In genomic region chr7:142443614-142444013, GRCh38 we compare ENCODE assay signal across 19 cellular contexts.
A peak's percentile ranks its signal among the peaks of the same experiment; 100 is the strongest.
DNase-seq lines count a peak whose midpoint lies in the region; ATAC-seq, FAIRE-seq and TF ChIP-seq lines count a peak whose summit lies in the region.
"Had no signal": no experiment of that assay in that cellular context is flagged by ENCODE, and none has a peak within 500 bp of the region (broad histone marks: within the 10 kb centered on the region; RNA-seq: fewer than 3 reads in every experiment).

No MANE protein-coding gene starts in this region.

- no peaks in the 10 kb centered on the region for H3K9me3 ChIP-seq in astrocyte (ENCODE audit: insufficient read depth, low read depth, low read length)

- H3K27me3 ChIP-seq in astrocyte (ENCODE audit: insufficient read depth, low read length), result no peaks in the 10 kb centered on the region

- no peaks in the 10 kb centered on the region for H3K79me2 ChIP-seq in astrocyte (ENCODE audit: insufficient read depth, low read length)

- H3K4me3 ChIP-seq in NB4 (ENCODE audit: low read depth, low read length) (no peak overlapping the region), astrocyte (ENCODE audit: insufficient read depth, low read depth, low read length) (no peak overlapping the region)

- H3K4me2 ChIP-seq in astrocyte (ENCODE audit: low read length), result peak overlapping the region; percentile 28

- peaks cover 25% of the 10 kb centered on the region for H3K4me1 ChIP-seq in astrocyte (ENCODE audit: insufficient read depth, low read length)

- H3K27ac Mint-ChIP-seq in astrocyte (ENCODE audit: unreplicated experiment) (no peak overlapping the region), nephron progenitor cell (peak overlapping the region; percentile 11)
- H3K27ac Mint-ChIP-seq in activated T-helper 17 cell treated with anti-CD3 and anti-CD28 coated beads, Interleukin-2, amount 50 U/mL, for 72 hours, result no peak overlapping the region
- H3K27ac Mint-ChIP-seq: activated CD8-positive, alpha-beta memory T cell treated with anti-CD3 and anti-CD28 coated beads, Interleukin-2, amount 10 ng/mL, durations not matched to agents 7 days and 5 days; natural killer cell treated with Interleukin-12 subunit alpha and Interleukin-12 subunit beta and Interleukin-15 and Interleukin-18, amount 100 ng/mL, for 72 hours; T-helper 2 cell treated with Interferon-gamma antibody and Interleukin-4, amounts not matched to agents 5 μg/mL and 100 μg/mL, for 36 hours had no signal

- peak; percentile 99 for DNase-seq in GF-D8 (lab: John Stamatoyannopoulos, UW)
- DNase-seq in NB4 (ENCODE audit: low read depth), result peak; percentile 81
- peak; percentile 9 for DNase-seq in astrocyte (ENCODE audit: low read depth)
- no peak for DNase-seq in nephron progenitor cell
- DNase-seq in activated CD4-positive, CD25-positive, alpha-beta regulatory T cell (lab: John Stamatoyannopoulos, UW), result no peak
- no peak for DNase-seq in kidney glomerular epithelial cell (lab: John Stamatoyannopoulos, UW)
- DNase-seq: activated CD8-positive, alpha-beta memory T cell treated with anti-CD3 and anti-CD28 coated beads, Interleukin-2, amount 10 ng/mL, durations not matched to agents 7 days and 5 days; activated effector memory CD4-positive, alpha-beta T cell treated with Interleukin-2 at 50 U/mL for 16 hours; caudate nucleus; effector memory CD4-positive, alpha-beta T cell; kidney; mesendoderm; NCI-H345; SHP77 had no signal

- peak overlapping the region; percentile 19 for H2AFZ ChIP-seq in astrocyte (ENCODE audit: low read depth, low read length)

- H3K4me3 Mint-ChIP-seq in astrocyte (ENCODE audit: unreplicated experiment) (no peak overlapping the region), nephron progenitor cell (no peak overlapping the region)
- H3K4me3 Mint-ChIP-seq in activated T-helper 17 cell treated with anti-CD3 and anti-CD28 coated beads, Interleukin-2, amount 50 U/mL, for 72 hours, result no peak overlapping the region
- H3K4me3 Mint-ChIP-seq: activated CD8-positive, alpha-beta memory T cell treated with anti-CD3 and anti-CD28 coated beads, Interleukin-2, amount 10 ng/mL, durations not matched to agents 7 days and 5 days; natural killer cell treated with Interleukin-12 subunit alpha and Interleukin-12 subunit beta and Interleukin-15 and Interleukin-18, amount 100 ng/mL, for 72 hours; T-helper 2 cell treated with Interferon-gamma antibody and Interleukin-4, amounts not matched to agents 5 μg/mL and 100 μg/mL, for 36 hours had no signal

- H3K9me3 Mint-ChIP-seq in astrocyte (ENCODE audit: unreplicated experiment) (no peaks in the 10 kb centered on the region), nephron progenitor cell (no peaks in the 10 kb centered on the region)
- H3K9me3 Mint-ChIP-seq in activated T-helper 17 cell treated with anti-CD3 and anti-CD28 coated beads, Interleukin-2, amount 50 U/mL, for 72 hours, result no peaks in the 10 kb centered on the region
- H3K9me3 Mint-ChIP-seq: natural killer cell treated with Interleukin-12 subunit alpha and Interleukin-12 subunit beta and Interleukin-15 and Interleukin-18, amount 100 ng/mL, for 72 hours; T-helper 2 cell treated with Interferon-gamma antibody and Interleukin-4, amounts not matched to agents 5 μg/mL and 100 μg/mL, for 36 hours had no signal

- no peak for ATAC-seq in activated T-helper 17 cell treated with anti-CD3 and anti-CD28 coated beads, Interleukin-2, amount 50 U/mL, for 72 hours (replicated peaks)
- ATAC-seq in GM18861 (IDR thresholded peaks at IDR 0.05; ENCODE audit: unreplicated experiment), result no peak
- ATAC-seq: activated CD8-positive, alpha-beta memory T cell treated with anti-CD3 and anti-CD28 coated beads, Interleukin-2, amount 10 ng/mL, durations not matched to agents 7 days and 5 days; natural killer cell treated with Interleukin-12 subunit alpha and Interleukin-12 subunit beta and Interleukin-15 and Interleukin-18, amount 100 ng/mL, for 72 hours had no signal

- H3K27me3 Mint-ChIP-seq in astrocyte (ENCODE audit: low read depth, unreplicated experiment) (no peaks in the 10 kb centered on the region), nephron progenitor cell (ENCODE audit: low read depth, poor library complexity) (peaks cover 5% of the 10 kb centered on the region)
- H3K27me3 Mint-ChIP-seq in activated T-helper 17 cell treated with anti-CD3 and anti-CD28 coated beads, Interleukin-2, amount 50 U/mL, for 72 hours, result no peaks in the 10 kb centered on the region

- no peak overlapping the region for H3K27ac ChIP-seq in astrocyte (ENCODE audit: low read depth, low read length)

- H3K36me3 ChIP-seq in astrocyte (ENCODE audit: insufficient read depth, low read length), result no peaks in the 10 kb centered on the region

- H3K4me1 Mint-ChIP-seq in astrocyte (ENCODE audit: low read depth, unreplicated experiment) (peaks cover 38% of the 10 kb centered on the region), nephron progenitor cell (peaks cover 6% of the 10 kb centered on the region)
- peaks cover 37% of the 10 kb centered on the region for H3K4me1 Mint-ChIP-seq in activated T-helper 17 cell treated with anti-CD3 and anti-CD28 coated beads, Interleukin-2, amount 50 U/mL, for 72 hours

- no peaks in the 10 kb centered on the region for H3K36me3 Mint-ChIP-seq in astrocyte (ENCODE audit: low read depth, unreplicated experiment)
- H3K36me3 Mint-ChIP-seq in nephron progenitor cell (ENCODE audit: low read depth), result no peaks in the 10 kb centered on the region
- H3K36me3 Mint-ChIP-seq in activated T-helper 17 cell treated with anti-CD3 and anti-CD28 coated beads, Interleukin-2, amount 50 U/mL, for 72 hours (ENCODE audit: low read depth), result no peaks in the 10 kb centered on the region
- H3K36me3 Mint-ChIP-seq: activated CD8-positive, alpha-beta memory T cell treated with anti-CD3 and anti-CD28 coated beads, Interleukin-2, amount 10 ng/mL, durations not matched to agents 7 days and 5 days; natural killer cell treated with Interleukin-12 subunit alpha and Interleukin-12 subunit beta and Interleukin-15 and Interleukin-18, amount 100 ng/mL, for 72 hours had no signal

- H3K9ac ChIP-seq in astrocyte (ENCODE audit: low read length), result no peak overlapping the region

- FAIRE-seq in astrocyte (lab: Jason Lieb, UNC), result no peak
- FAIRE-seq: G401.6, kidney had no signal

- TF ChIP-seq POLR2A in NB4 (IDR thresholded peaks at IDR 0.05; ENCODE audit: extremely low read depth, insufficient read length), result no peak

- TF ChIP-seq CTCF in NB4 (IDR thresholded peaks at IDR 0.05; ENCODE audit: low read depth, low read length) (no peak), astrocyte (IDR thresholded peaks at IDR 0.05; ENCODE audit: insufficient read depth, low read depth, low read length) (no peak), nephron progenitor cell (IDR thresholded peaks at IDR 0.05) (no peak)

- no peaks in the 10 kb centered on the region for H4K20me1 ChIP-seq in astrocyte (ENCODE audit: insufficient read depth, low read length)

Comparison
In these comparisons a context has a peak if more than half of its experiments do, and no peak if none do; other contexts are left out.
1. DNase-seq: peak in GF-D8 (single experiment), NB4 (single experiment) and astrocyte (single experiment); none in nephron progenitor cell (single experiment), activated CD4-positive, CD25-positive, alpha-beta regulatory T cell (0 of 4) and kidney glomerular epithelial cell (single experiment).